8 cellular contexts compared by ENCODE assay signal in genomic region chr7:23473848-23474097, GRCh38. TPM values are rescaled to one million over a fixed set of nuclear protein-coding genes. Genes with fewer than 3 reads are reported as not detected.
DNase-seq lines count a peak whose midpoint lies in the region; ATAC-seq and TF ChIP-seq lines count a peak whose summit lies in the region.

No MANE protein-coding gene starts in this region.

- H3K9me3 ChIP-seq in left lung (no peaks in the 10 kb centered on the region), transverse colon (peaks cover 0 to 3% of the 10 kb centered on the region in 2 donors)

- peak; percentile 26 for ATAC-seq in HG02678 (IDR thresholded peaks at IDR 0.05; ENCODE audit: unreplicated experiment)
- ATAC-seq in left lung: peak; percentile 28
- ATAC-seq in GM21619 (IDR thresholded peaks at IDR 0.05; ENCODE audit: unreplicated experiment): no peak

- H3K27me3 Mint-ChIP-seq in immature natural killer cell (ENCODE audit: low read depth in 3 of 3): peaks cover 46 to 68% (median 62%) of the 10 kb centered on the region in 3 donors

- peaks cover 97 to 100% of the 10 kb centered on the region in 2 donors for H3K27me3 ChIP-seq in left lung
- H3K27me3 ChIP-seq in transverse colon: peaks cover 100% of the 10 kb centered on the region

- TF ChIP-seq POLR2A in transverse colon (IDR thresholded peaks at IDR 0.05): no peak

- peaks cover 26 to 42% of the 10 kb centered on the region in 2 donors for H3K4me1 Mint-ChIP-seq in immature natural killer cell

- H3K27ac ChIP-seq in left lung (no peak overlapping the region), transverse colon (no peak overlapping the region)

- no peaks in the 10 kb centered on the region for H3K36me3 ChIP-seq in left lung
- H3K36me3 ChIP-seq in transverse colon: no peaks in the 10 kb centered on the region

- no peak overlapping the region for H3K27ac Mint-ChIP-seq in immature natural killer cell

- intact Hi-C loops in left lung (cut with DNase I): no loop called here
- intact Hi-C loops in transverse colon (cut with DNase I; ENCODE audit: low total_unique reads): no loop called here

- TF ChIP-seq EP300 in transverse colon (IDR thresholded peaks at IDR 0.05; ENCODE audit: low read depth): no peak

- 4% methylated on average over 22 of the region's 24 CpGs; no CpG with 5 or more reads in 1 of the 2 donors for WGBS in transverse colon (ENCODE audit: low coverage in 1 of 2), 2 donors

- H3K4me3 ChIP-seq in WI38 (ENCODE audit: low read depth, low read length) (peak overlapping the region; percentile 76), left lung (peak overlapping the region; percentile 5 to 48), transverse colon (peak overlapping the region in 2 of 4 donors; percentile 19 to 44)

- peak; percentile 64 for DNase-seq in DMS79 (lab: John Stamatoyannopoulos, UW)
- DNase-seq in left lung: peak in 1 of 2 donors; percentile 32
- DNase-seq in ureter (ENCODE audit: low spot score): no peak
- DNase-seq in transverse colon: no peak
- DNase-seq in immature natural killer cell: no peak

- TF ChIP-seq CTCF in WI38 (IDR thresholded peaks at IDR 0.05; ENCODE audit: low read depth, low read length) (no peak), left lung (IDR thresholded peaks at IDR 0.05) (no peak), transverse colon (IDR thresholded peaks at IDR 0.05) (no peak)

- peaks cover 0 to 4% (median 0%) of the 10 kb centered on the region in 3 donors for H3K36me3 Mint-ChIP-seq in immature natural killer cell

- in situ Hi-C loops in transverse colon (cut with MboI; ENCODE audit: low pct_ligation_motif_present in 1 of 4, low pct_unique_long_range_greater_than_20kb in 1 of 4, low sequenced_read_pairs in 3 of 4): no loop called here

- no peak overlapping the region for H3K4me3 Mint-ChIP-seq in immature natural killer cell

- H3K9me3 Mint-ChIP-seq in immature natural killer cell: peaks cover 0 to 10% (median 3%) of the 10 kb centered on the region in 6 donors

- H3K4me1 ChIP-seq in left lung: peaks cover 23 to 46% of the 10 kb centered on the region in 2 donors
- peaks cover 30 to 45% (median 43%) of the 10 kb centered on the region in 4 donors for H3K4me1 ChIP-seq in transverse colon

RNA-seq across cellular contexts. Expression of gene IGF2BP3, which starts 3.5 kb away (rescaled TPM):
- total RNA-seq in left lung (1 to 10 TPM; 1.8 to 2.0 TPM), ureter (0.78 TPM), transverse colon (under 1 TPM in 2 of 4 donors, not detected in 2; 0.41 to 0.64 TPM)
- under 1 TPM in 1 of 3 donors, not detected in 2; 0.76 TPM for polyA plus RNA-seq in immature natural killer cell

RNA-seq across cellular contexts. Expression of gene TRA2A, which starts 58.0 kb away (rescaled TPM):
- total RNA-seq in left lung (10 to 100 TPM; 68.1 to 75.8 TPM), ureter (147 TPM), transverse colon (100 to 1,000 TPM in 2 of 4 donors, 10 to 100 TPM in 2; 31.7 to 199 (median 111) TPM)
- 10 to 100 TPM; 34.8 to 44.0 (median 40.6) TPM for polyA plus RNA-seq in immature natural killer cell
